In the genomic region with DNA sequence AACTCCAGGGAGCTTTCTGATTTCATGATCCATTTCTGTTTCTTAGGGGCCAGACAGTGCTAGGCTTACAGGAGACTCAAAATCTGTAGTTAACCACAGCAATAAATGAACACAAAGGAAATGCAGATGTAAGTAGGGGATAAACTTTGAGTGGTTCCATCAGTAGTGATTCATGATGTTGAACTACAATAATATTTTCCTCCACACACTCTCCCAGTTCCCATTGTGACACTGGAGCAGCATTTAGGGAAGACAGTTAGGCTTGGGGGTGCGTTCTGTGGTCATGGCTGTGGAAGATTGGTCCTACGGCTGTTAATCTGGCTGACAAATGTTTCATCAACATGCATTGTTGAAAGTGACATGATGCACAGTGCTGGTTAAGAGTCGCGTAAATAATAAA, we compare ENCODE assay signal across 11 cellular contexts.
DNase-seq lines count a peak whose midpoint lies in the region; ATAC-seq, FAIRE-seq and TF ChIP-seq lines count a peak whose summit lies in the region.
"Had no signal": no experiment of that assay in that cellular context is flagged by ENCODE, and none has a peak within 500 bp of the region (broad histone marks: within the 10 kb centered on the region; RNA-seq: fewer than 3 reads in every experiment).

No MANE protein-coding gene starts in this region.

- H3K36me3 ChIP-seq in HepG2 (replicated peaks in 1 of 2; ENCODE audit: control insufficient read depth in 1 of 2, insufficient read depth in 2 of 2, low read length in 2 of 2) (peaks cover 0 to 8% of the 10 kb centered on the region in 2 experiments; a peak in 4 of 5 replicates), right lobe of liver (no peaks in the 10 kb centered on the region), ovary (no peaks in the 10 kb centered on the region)
- H3K36me3 ChIP-seq: lower lobe of right lung had no signal

- TF ChIP-seq RAD21 in HepG2 (CRISPR knock-in tag; IDR thresholded peaks at IDR 0.05) = no peak

- TF ChIP-seq POLR2A in HepG2 (IDR thresholded peaks at IDR 0.05; ENCODE audit: insufficient read depth in 1 of 2, low read depth in 2 of 2, low read length in 2 of 2) (no peak), right lobe of liver (IDR thresholded peaks at IDR 0.05) (no peak), ovary (IDR thresholded peaks at IDR 0.05) (no peak)

- H2AFZ ChIP-seq in HepG2 (ENCODE audit: low read length) = no peak overlapping the region

- WGBS in HepG2 (ENCODE audit: low lambda C conversion rate) = 99% methylated on average over 4 of the region's 4 CpGs
- WGBS in right lobe of liver (ENCODE audit: insufficient coverage, low coverage, low lambda C conversion rate, missing lambda C conversion rate) = 74% methylated on average over 4 of the region's 4 CpGs
- WGBS in ovary, 3 donors = 76 to 88% (median 84%) methylated on average over 4 of the region's 4 CpGs

- TF ChIP-seq EP300 in HepG2 (IDR thresholded peaks at IDR 0.05; ENCODE audit: low read depth in 2 of 2, low read length in 2 of 2) (no peak), HepG2 (CRISPR knock-in tag; IDR thresholded peaks at IDR 0.05; ENCODE audit: borderline replicate concordance) (no peak), ovary (IDR thresholded peaks at IDR 0.05) (no peak)

- in situ Hi-C loops in HepG2 (cut with HindIII; ENCODE audit: extremely low pct_ligation_motif_present, low pct_unique_long_range_greater_than_20kb) = no loop called here

- H3K27me3 ChIP-seq in HepG2 (ENCODE audit: control insufficient read depth in 1 of 2, insufficient read depth in 2 of 2, low read length in 2 of 2) (no peaks in the 10 kb centered on the region), right lobe of liver (no peaks in the 10 kb centered on the region), ovary (no peaks in the 10 kb centered on the region)
- H3K27me3 ChIP-seq: testis had no signal

- H3K4me1 ChIP-seq in HepG2 (ENCODE audit: insufficient read depth, low read length) = peaks cover 82% of the 10 kb centered on the region
- peaks cover 0 to 8% (median 0%) of the 10 kb centered on the region in 4 donors for H3K4me1 ChIP-seq in right lobe of liver
- peaks cover 1% of the 10 kb centered on the region for H3K4me1 ChIP-seq in ovary (ENCODE audit: insufficient read depth)

- no peaks in the 10 kb centered on the region for H3K9me3 ChIP-seq in HepG2 (ENCODE audit: low read length)
- no peaks in the 10 kb centered on the region for H3K9me3 ChIP-seq in right lobe of liver
- no peaks in the 10 kb centered on the region for H3K9me3 ChIP-seq in ovary
- H3K9me3 ChIP-seq: lower lobe of right lung, testis had no signal

- no peak overlapping the region for H3K4me2 ChIP-seq in HepG2 (ENCODE audit: low read depth, low read length)

- POLR2A ChIA-PET in HepG2 (lab: Yijun Ruan, JAX) = interaction anchor here (0.6 kb wide), 1 partner anchor 63 kb away, joined by 3 read pairs; no protein-coding TSS in a partner anchor

- TF ChIP-seq CTCF in HepG2 (CRISPR knock-in tag; IDR thresholded peaks at IDR 0.05) (no peak), right lobe of liver (IDR thresholded peaks at IDR 0.05) (no peak), WI38 (IDR thresholded peaks at IDR 0.05; ENCODE audit: low read depth, low read length) (no peak), ovary (IDR thresholded peaks at IDR 0.05) (no peak)

- H3K27ac ChIP-seq in HepG2 (ENCODE audit: extremely low read length, insufficient read depth, low read length) (peak overlapping the region; percentile 42), right lobe of liver (no peak overlapping the region), ovary (no peak overlapping the region)
- H3K27ac ChIP-seq: lower lobe of right lung, testis had no signal

- CTCF ChIA-PET in HepG2 (lab: Yijun Ruan, JAX; ENCODE audit: low intra/inter-chr PET ratio, low total read pairs) = no interaction called here

- peaks cover 33% of the 10 kb centered on the region for H3K79me2 ChIP-seq in HepG2 (ENCODE audit: insufficient read depth, low read length)

- no peak overlapping the region for H3K9ac ChIP-seq in HepG2 (ENCODE audit: insufficient read depth, low read depth, low read length)

- BruUV-seq in HepG2 (replicated peaks; lab: Mats Ljungman, UMichigan) = no TSS peak

- FAIRE-seq in HepG2 (lab: Jason Lieb, UNC) = no peak

- H3K4me3 ChIP-seq in HepG2 (replicated peaks in 1 of 3; ENCODE audit: insufficient read depth in 1 of 3, low read depth in 2 of 3, low read length in 3 of 3) = no peak overlapping the region
- H3K4me3 ChIP-seq in right lobe of liver = no peak overlapping the region
- peak overlapping the region; percentile 14 for H3K4me3 ChIP-seq in WI38 (ENCODE audit: low read depth, low read length)
- no peak overlapping the region for H3K4me3 ChIP-seq in ovary
- H3K4me3 ChIP-seq: lower lobe of right lung, testis had no signal

- intact Hi-C loops in HepG2 (cut with micrococcal nuclease; ENCODE audit: unreplicated experiment) (no loop called here), right lobe of liver (cut with DNase I) (no loop called here), ovary (cut with DNase I) (no loop called here)

- DNase-seq in HepG2 (ENCODE audit: low spot score) (no peak), right lobe of liver (no peak), glomerular visceral epithelial cell (ENCODE audit: extremely low spot score) (peak; percentile 31), ovary (no peak)
- DNase-seq: lower lobe of right lung, NCI-H146 had no signal

- ATAC-seq in HepG2 (no peak), right lobe of liver (no peak), HG02981 (IDR thresholded peaks at IDR 0.05; ENCODE audit: unreplicated experiment) (no peak), HG02852 (IDR thresholded peaks at IDR 0.05; ENCODE audit: unreplicated experiment) (no peak), HG02840 (IDR thresholded peaks at IDR 0.05; ENCODE audit: low FRiP score, unreplicated experiment) (no peak)

- no peaks in the 10 kb centered on the region for H4K20me1 ChIP-seq in HepG2 (ENCODE audit: insufficient read depth, low read length)

TF ChIP-seq in HepG2, 621 proteins besides CTCF, POLR2A, EP300 and RAD21:
- TF ChIP-seq ZNF7 (CRISPR knock-in tag; IDR thresholded peaks at IDR 0.05) (no peak), ZNF652 (CRISPR knock-in tag; IDR thresholded peaks at IDR 0.05; ENCODE audit: borderline replicate concordance, low read depth) (no peak), RCOR2 (CRISPR knock-in tag; IDR thresholded peaks at IDR 0.05) (no peak), MBD4 (IDR thresholded peaks at IDR 0.05; ENCODE audit: borderline replicate concordance, low read length) (no peak), RNF2 (conservative IDR thresholded peaks at IDR 0.05; ENCODE audit: low read depth) (no peak), KLF15 (CRISPR knock-in tag; IDR thresholded peaks at IDR 0.05; ENCODE audit: borderline replicate concordance) (no peak), NR1H2 (CRISPR knock-in tag; IDR thresholded peaks at IDR 0.05; ENCODE audit: borderline replicate concordance, low read depth) (no peak)
- TF ChIP-seq, protein P1, sequence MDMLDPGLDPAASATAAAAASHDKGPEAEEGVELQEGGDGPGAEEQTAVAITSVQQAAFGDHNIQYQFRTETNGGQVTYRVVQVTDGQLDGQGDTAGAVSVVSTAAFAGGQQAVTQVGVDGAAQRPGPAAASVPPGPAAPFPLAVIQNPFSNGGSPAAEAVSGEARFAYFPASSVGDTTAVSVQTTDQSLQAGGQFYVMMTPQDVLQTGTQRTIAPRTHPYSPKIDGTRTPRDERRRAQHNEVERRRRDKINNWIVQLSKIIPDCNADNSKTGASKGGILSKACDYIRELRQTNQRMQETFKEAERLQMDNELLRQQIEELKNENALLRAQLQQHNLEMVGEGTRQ (IDR thresholded peaks at IDR 0.05; ENCODE audit: low read depth, low read length) = no peak
- TF ChIP-seq, protein P1 (CRISPR knock-in tag; IDR thresholded peaks at IDR 0.05; ENCODE audit: borderline replicate concordance) = no peak
TF ChIP-seq in HepG2: peak in this region for 0.
